Comparison of ENCODE assay signal across 12 cellular contexts in genomic region chr10:121096617-121097431, GRCh38.
DNase-seq lines count a peak whose midpoint lies in the region; ATAC-seq and TF ChIP-seq lines count a peak whose summit lies in the region.
"Had no signal": no experiment of that assay in that cellular context is flagged by ENCODE, and none has a peak within 500 bp of the region (broad histone marks: within the 10 kb centered on the region; RNA-seq: fewer than 3 reads in every experiment).

No MANE protein-coding gene starts in this region.

- H3K27ac ChIP-seq in H9 (ENCODE audit: insufficient read length, low read depth, low read length) (no peak overlapping the region), heart left ventricle (peak overlapping the region in 2 of 12 donors; percentile 34 to 41)
- H3K27ac ChIP-seq: HL-60, Peyer's patch had no signal

- WGBS in H9 (ENCODE audit: extremely low coverage, insufficient read length, low lambda C conversion rate): no CpG with 5 or more reads among the region's 8 CpGs
- WGBS in heart left ventricle, 4 donors: 52 to 59% (median 54%) methylated on average over 5 to 8 of the region's 8 CpGs

- peaks cover 0 to 3% of the 10 kb centered on the region in 2 experiments; a peak in 1 of 4 replicates for H3K4me1 Mint-ChIP-seq in H9
- H3K4me1 Mint-ChIP-seq: natural killer cell had no signal

- H4K91ac ChIP-seq in H9 (ENCODE audit: insufficient read length, low read depth, low read length): no peak overlapping the region

- no peak overlapping the region for H4K8ac ChIP-seq in H9 (replicated peaks; ENCODE audit: insufficient read length, low read depth, low read length)

- H3K4me1 ChIP-seq in H9 (ENCODE audit: insufficient read depth, low read length) (no peaks in the 10 kb centered on the region), heart left ventricle (no peaks in the 10 kb centered on the region)

- in situ Hi-C loops in SK-MEL-5 (cut with HindIII; ENCODE audit: low pct_unique_long_range_greater_than_20kb, low sequenced_read_pairs): no loop called here

- no peak overlapping the region for H2BK120ac ChIP-seq in H9 (ENCODE audit: low read depth, low read length, poor library complexity, severe bottlenecking)

- H3T11ph ChIP-seq in H9 (ENCODE audit: low read length): no peak overlapping the region

- H3K4me2 ChIP-seq in H9 (ENCODE audit: insufficient read depth, insufficient read length, low read length): no peak overlapping the region

- TF ChIP-seq CTCF in H9 (conservative IDR thresholded peaks at IDR 0.05) (no peak), heart left ventricle (IDR thresholded peaks at IDR 0.05) (no peak)

- no peak overlapping the region for H3K56ac ChIP-seq in H9 (ENCODE audit: insufficient read length, low read depth, low read length)

- H3K23ac ChIP-seq in H9 (ENCODE audit: insufficient read length, low read depth, low read length): no peak overlapping the region

- H2BK5ac ChIP-seq in H9 (ENCODE audit: insufficient read length, low read length): no peak overlapping the region

- H3K9me3 ChIP-seq in H9 (ENCODE audit: control insufficient read depth, low read depth, low read length) (no peaks in the 10 kb centered on the region), heart left ventricle (peaks cover 0 to 4% (median 0%) of the 10 kb centered on the region in 12 donors)
- H3K9me3 ChIP-seq: Peyer's patch had no signal

- no peaks in the 10 kb centered on the region for H3K23me2 ChIP-seq in H9 (ENCODE audit: insufficient read length, low read depth, low read length, poor library complexity, severe bottlenecking)

- no peak for TF ChIP-seq POLR2A in heart left ventricle (IDR thresholded peaks at IDR 0.05)

- no peaks in the 10 kb centered on the region for H3K36me3 Mint-ChIP-seq in H9 (ENCODE audit: insufficient read depth in 1 of 3, low read depth in 3 of 3)
- H3K36me3 Mint-ChIP-seq: natural killer cell had no signal

- H3K4me3 Mint-ChIP-seq in H9: no peak overlapping the region
- H3K4me3 Mint-ChIP-seq: natural killer cell had no signal

- peaks cover 3% of the 10 kb centered on the region for H3K27me3 Mint-ChIP-seq in H9 (ENCODE audit: low read depth)

- no peak overlapping the region for H3K4me3 ChIP-seq in heart left ventricle
- H3K4me3 ChIP-seq: Peyer's patch had no signal

- no peaks in the 10 kb centered on the region for H3K36me3 ChIP-seq in heart left ventricle
- H3K36me3 ChIP-seq: Peyer's patch had no signal

- H3K18ac ChIP-seq in H9 (ENCODE audit: insufficient read length, low read depth, low read length): no peak overlapping the region

- H2AK5ac ChIP-seq in H9 (ENCODE audit: insufficient read length, low read length): no peak overlapping the region

- H3K14ac ChIP-seq in H9 (ENCODE audit: insufficient read depth, low read length): peak overlapping the region; percentile 6; the same call in 1 of the 2 replicates

- H4K20me1 ChIP-seq in H9 (ENCODE audit: control insufficient read depth, insufficient read depth, insufficient read length): no peaks in the 10 kb centered on the region

- no peak overlapping the region for H3K4ac ChIP-seq in H9 (ENCODE audit: low read depth, low read length)

- ATAC-seq in heart left ventricle: peak; percentile 69 to 97 (median 92)
- ATAC-seq in GM18870 (IDR thresholded peaks at IDR 0.05; ENCODE audit: unreplicated experiment): no peak
- no peak for ATAC-seq in esophagus mucosa
- ATAC-seq: natural killer cell had no signal

- H3K27ac Mint-ChIP-seq in H9: no peak overlapping the region; a peak in 1 of 7 replicates
- H3K27ac Mint-ChIP-seq: natural killer cell had no signal

- no peaks in the 10 kb centered on the region for H3K79me2 ChIP-seq in H9 (ENCODE audit: insufficient read depth, low read length)

- no peak overlapping the region for H2BK12ac ChIP-seq in H9 (ENCODE audit: insufficient read length, low read depth, low read length)

- 0 out of 5 replicates have a peak, but pooled peaks cover 0 to 2% of the 10 kb centered on the region in 2 experiments for H3K9me3 Mint-ChIP-seq in H9
- H3K9me3 Mint-ChIP-seq: natural killer cell had no signal

- no peaks in the 10 kb centered on the region for H3K79me1 ChIP-seq in H9 (ENCODE audit: insufficient read depth, low read depth, low read length, poor library complexity, severe bottlenecking)

- H2BK15ac ChIP-seq in H9 (ENCODE audit: low read depth, low read length): no peak overlapping the region

- H2AFZ ChIP-seq in H9 (ENCODE audit: low read length): peak overlapping the region; percentile 23

- no peak overlapping the region for H2BK20ac ChIP-seq in H9 (ENCODE audit: low read depth, low read length, poor library complexity, severe bottlenecking)

- H3K9ac ChIP-seq in H9 (ENCODE audit: extremely low read depth, insufficient read length, low read length): no peak overlapping the region

- no peak overlapping the region for H4K5ac ChIP-seq in H9 (ENCODE audit: insufficient read length, low read depth, low read length)

- H3K27me3 ChIP-seq in H9 (ENCODE audit: insufficient read depth, low read length) (no peaks in the 10 kb centered on the region), heart left ventricle (peaks cover 0 to 4% (median 0%) of the 10 kb centered on the region in 9 donors)
- H3K27me3 ChIP-seq: Peyer's patch had no signal

- DNase-seq in H9 (no peak), SK-MEL-5 (ENCODE audit: low read depth, low spot score) (peak; percentile 10), heart left ventricle (peak; percentile 43 to 89 (median 81)), non-pigmented ciliary epithelial cell (ENCODE audit: low read depth) (peak; percentile 37), NCI-H1417 (lab: John Stamatoyannopoulos, UW) (no peak)
- DNase-seq in stimulated activated CD4-positive, alpha-beta T cell treated with anti-CD3 and anti-CD28 coated beads, Interleukin-4, amount 100 ng/mL, for 1 hour: no peak
- DNase-seq: natural killer cell, NCI-H1694 had no signal

- intact Hi-C loops in heart left ventricle (cut with DNase I): no loop called here

Comparison
In these comparisons a context has a peak if more than half of its experiments do, and no peak if none do; other contexts are left out.
1. DNase-seq: peak in SK-MEL-5 (single experiment), heart left ventricle (5 of 5) and non-pigmented ciliary epithelial cell (single experiment); none in H9 (single experiment), NCI-H1417 (0 of 3) and stimulated activated CD4-positive, alpha-beta T cell treated with anti-CD3 and anti-CD28 coated beads, Interleukin-4, amount 100 ng/mL, for 1 hour (single experiment).
2. ATAC-seq: peak in heart left ventricle (4 of 4); none in GM18870 (single experiment) and esophagus mucosa (single experiment).